8 cellular contexts compared by ENCODE assay signal in the genomic region with DNA sequence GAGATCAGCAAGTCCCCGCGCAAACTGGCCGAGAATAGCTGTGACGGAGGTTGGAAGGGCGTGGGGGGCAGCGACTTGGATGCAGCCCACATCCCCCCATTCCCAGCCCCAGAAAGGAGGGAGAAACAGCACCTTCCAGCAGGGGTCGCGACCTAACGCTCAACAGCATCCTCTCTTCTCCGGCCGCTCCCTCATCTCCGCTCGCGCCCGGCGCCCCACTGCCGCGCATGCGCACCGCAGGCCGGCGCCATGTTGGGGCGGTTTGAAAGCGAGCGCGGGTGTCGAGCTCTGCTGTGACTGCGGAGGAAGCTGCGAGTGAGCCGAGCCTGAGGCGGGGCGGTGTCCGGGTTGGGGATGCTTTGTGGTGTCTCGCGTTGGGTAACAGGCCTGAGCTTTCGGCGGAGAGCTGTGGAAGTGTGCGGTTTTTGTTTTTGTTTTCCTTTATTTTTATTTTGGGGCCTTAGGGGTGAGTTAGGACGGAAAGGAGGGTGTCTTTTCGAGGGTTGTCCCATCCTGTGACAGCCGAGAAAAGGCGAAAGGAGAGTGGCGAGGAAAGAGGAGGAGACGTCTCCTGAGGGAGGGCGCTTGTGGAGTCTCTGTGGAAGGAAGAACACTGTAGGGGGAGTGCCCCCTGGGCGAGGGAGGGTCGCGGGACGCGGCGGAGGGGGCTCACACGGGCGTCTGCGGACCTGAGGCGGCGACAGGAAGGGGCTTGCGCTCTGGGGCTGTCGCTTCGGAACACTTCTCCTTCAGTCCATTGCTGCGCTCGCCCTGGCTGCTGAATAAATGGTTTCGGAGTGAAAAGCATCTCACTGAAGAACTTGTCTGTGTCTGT.
DNase-seq lines count a peak whose midpoint lies in the region; ATAC-seq lines count a peak whose summit lies in the region.

C18orf54 (plus strand) TSS at position 247 of the 835 bp plus-strand sequence. CDS start 2,667 bp downstream, outside the sequence.
STARD6 (minus strand) TSS at position 199 of the 835 bp plus-strand sequence. CDS start 3,285 bp downstream, outside the sequence.

- peak within 1 kb of the TSS; percentile 90 for H3K4me3 ChIP-seq in rectal smooth muscle tissue (ENCODE audit: low read length)

- DNase-seq in NCI-H146 treated with DMSO at 0.1 percent for 48 hours (lab: John Stamatoyannopoulos, UW; ENCODE audit: unreplicated experiment) = peak; percentile 94
- peak; percentile 83 to 96 (median 84) for DNase-seq in T-helper 1 cell
- DNase-seq in hepatic stellate cell (ENCODE audit: low spot score) = peak; percentile 94
- DNase-seq in cortex of kidney (lab: John Stamatoyannopoulos, UW) = no peak

- ATAC-seq in GM18498 (IDR thresholded peaks at IDR 0.05; ENCODE audit: unreplicated experiment) = peak; percentile 94
- ATAC-seq in HG02885 (IDR thresholded peaks at IDR 0.05; ENCODE audit: poor library complexity, unreplicated experiment) = peak; percentile 94

- H3K9ac ChIP-seq in rectal smooth muscle tissue (ENCODE audit: low read length) = peak within 1 kb of the TSS; percentile 29

- H3K36me3 ChIP-seq in rectal smooth muscle tissue (ENCODE audit: control insufficient read depth, insufficient read depth, low read length) = no peaks in the 10 kb centered on the region

- H3K27ac ChIP-seq in angular gyrus (ENCODE audit: low read depth, low read length) (peak within 1 kb of the TSS; percentile 38), rectal smooth muscle tissue (ENCODE audit: low read depth, low read length) (no peak within 1 kb of the TSS)

- no peaks in the 10 kb centered on the region for H3K27me3 ChIP-seq in rectal smooth muscle tissue (ENCODE audit: control insufficient read depth, insufficient read depth, low read length)

- no peaks in the 10 kb centered on the region for H3K4me1 ChIP-seq in rectal smooth muscle tissue (ENCODE audit: control insufficient read depth, insufficient read depth, low read length)
